In genomic region chr1:26900001-26900814, GRCh38 we compare ENCODE assay signal across 1 cellular context.
TF ChIP-seq lines count a peak whose summit lies in the region.

TSS of gene GPATCH3 (minus strand) at chr1:26900467. CDS start at chr1:26900442, 25 bp downstream.

TF ChIP-seq in HepG2, 621 proteins besides CTCF, POLR2A, EP300 and RAD21 (continued from another document and continues in another):
- TF ChIP-seq ZUFSP (CRISPR knock-in tag; IDR thresholded peaks at IDR 0.05; ENCODE audit: borderline replicate concordance): no peak
- TF ChIP-seq SRSF1 (optimal IDR thresholded peaks at IDR 0.05; ENCODE audit: low read depth, low read length): no peak
- peak; percentile 50 for TF ChIP-seq AGO1 (IDR thresholded peaks at IDR 0.05; ENCODE audit: low read depth, low read length, poor library complexity, severe bottlenecking)
- no peak for TF ChIP-seq PRDM10 (CRISPR knock-in tag; IDR thresholded peaks at IDR 0.05; ENCODE audit: low read depth)
- no peak for TF ChIP-seq PREB (CRISPR knock-in tag; IDR thresholded peaks at IDR 0.05)
- TF ChIP-seq CREB3 (CRISPR knock-in tag; IDR thresholded peaks at IDR 0.05): no peak
- no peak for TF ChIP-seq FOXO4 (CRISPR knock-in tag; conservative IDR thresholded peaks at IDR 0.05)
- 0 out of 2 replicates have a peak, but pooled peaks have one; percentile 70 for TF ChIP-seq THYN1 (CRISPR knock-in tag; IDR thresholded peaks at IDR 0.05; ENCODE audit: borderline replicate concordance, low read depth)
- TF ChIP-seq SCMH1 (CRISPR knock-in tag; IDR thresholded peaks at IDR 0.05; ENCODE audit: borderline replicate concordance): no peak
- TF ChIP-seq ZBTB40 (IDR thresholded peaks at IDR 0.05): no peak
- peak; percentile 76; the same call in 1 of the 2 replicates for TF ChIP-seq ZBTB40 (CRISPR knock-in tag; IDR thresholded peaks at IDR 0.05)
- no peak for TF ChIP-seq TCF7L2 (IDR thresholded peaks at IDR 0.05; ENCODE audit: low read depth, low read length)
- TF ChIP-seq MAFK (conservative IDR thresholded peaks at IDR 0.05 in 1 of 2, IDR thresholded peaks at IDR 0.05 in 1 of 2; ENCODE audit: low read length in 2 of 2): no peak
- TF ChIP-seq FOXK1 (CRISPR knock-in tag; IDR thresholded peaks at IDR 0.05; ENCODE audit: borderline replicate concordance, low read depth): peak; percentile 86; the same call in 1 of the 2 replicates
- 0 out of 2 replicates have a peak, but pooled peaks have one; percentile 59 for TF ChIP-seq DNMT3B (CRISPR knock-in tag; conservative IDR thresholded peaks at IDR 0.05)
- TF ChIP-seq MXD3 (CRISPR knock-in tag; IDR thresholded peaks at IDR 0.05): peak; percentile 74; the same call in 1 of the 2 replicates
- TF ChIP-seq ZFY (CRISPR knock-in tag; IDR thresholded peaks at IDR 0.05): peak; percentile 89
- peak; percentile 50; the same call in 1 of the 2 replicates for TF ChIP-seq BCL6 (CRISPR knock-in tag; IDR thresholded peaks at IDR 0.05)
- peak; percentile 88 for TF ChIP-seq MXI1 (IDR thresholded peaks at IDR 0.05; ENCODE audit: borderline replicate concordance, low read depth, low read length)
- TF ChIP-seq ZNF749 (CRISPR knock-in tag; IDR thresholded peaks at IDR 0.05; ENCODE audit: borderline replicate concordance): 0 out of 2 replicates have a peak, but pooled peaks have one; percentile 42
- no peak for TF ChIP-seq DPF2 (CRISPR knock-in tag; IDR thresholded peaks at IDR 0.05; ENCODE audit: borderline replicate concordance, low read depth)
- TF ChIP-seq SMAD3 (CRISPR knock-in tag; IDR thresholded peaks at IDR 0.05): peak; percentile 71; the same call in 1 of the 2 replicates
- 0 out of 2 replicates have a peak, but pooled peaks have one; percentile 44 for TF ChIP-seq ZBTB2 (CRISPR knock-in tag; IDR thresholded peaks at IDR 0.05; ENCODE audit: low read depth)
- peak; percentile 94 for TF ChIP-seq ARID4A (CRISPR knock-in tag; IDR thresholded peaks at IDR 0.05; ENCODE audit: borderline replicate concordance)
- TF ChIP-seq MXD4 (CRISPR knock-in tag; IDR thresholded peaks at IDR 0.05): no peak
- no peak for TF ChIP-seq SRSF9 (IDR thresholded peaks at IDR 0.05; ENCODE audit: borderline replicate concordance, insufficient read depth, low read depth, low read length, poor library complexity, severe bottlenecking)
- TF ChIP-seq SRY (CRISPR knock-in tag; IDR thresholded peaks at IDR 0.05): no peak; the same call in 1 of the 2 replicates
